In the genomic region with DNA sequence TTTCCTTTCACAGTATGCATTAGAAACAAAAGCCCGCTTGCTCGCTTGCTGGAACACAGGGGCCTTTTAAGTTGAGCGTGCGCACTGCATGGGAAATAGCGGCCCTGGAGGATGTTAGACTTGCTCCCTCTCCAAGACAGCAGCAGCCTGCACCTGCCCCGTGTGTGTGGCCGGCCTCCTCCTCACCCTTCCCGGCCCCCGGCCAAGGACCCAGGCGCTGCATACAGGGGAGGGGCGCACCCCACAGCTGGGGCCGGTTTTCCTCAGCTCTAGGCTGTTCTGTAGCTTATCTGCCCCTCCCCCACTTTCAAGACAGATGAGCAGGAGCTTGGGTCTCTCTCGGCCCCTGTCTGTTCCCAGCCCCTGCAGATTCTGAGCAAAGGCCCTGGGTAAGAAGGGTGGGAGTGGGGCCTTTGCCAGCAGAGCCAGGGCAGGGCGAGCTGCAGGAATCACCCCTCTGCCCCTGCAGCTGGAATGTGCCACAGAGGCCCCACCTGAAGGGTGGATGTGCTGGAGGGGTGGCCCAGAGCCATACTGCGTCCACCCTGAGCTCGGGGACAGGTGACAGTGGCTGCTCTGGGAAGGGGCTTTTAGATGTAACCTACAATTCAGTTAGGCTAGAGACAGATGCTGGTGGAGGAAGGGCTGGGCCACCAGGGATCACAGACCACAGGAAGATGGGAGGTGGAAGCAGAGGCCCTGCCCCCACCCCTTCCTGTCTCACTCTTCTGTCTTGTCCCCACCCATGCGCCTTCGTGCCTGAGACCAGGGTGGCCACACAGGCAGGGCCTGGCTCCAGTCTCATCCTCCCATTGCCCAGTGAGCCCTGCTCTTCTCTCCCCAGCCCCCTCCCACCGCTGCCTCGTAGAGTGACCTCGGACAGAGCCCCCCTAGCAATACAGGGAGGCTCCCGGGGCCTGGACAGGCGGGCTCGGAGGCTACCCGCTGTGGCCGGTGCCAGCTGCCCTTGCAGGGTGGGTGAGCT, we compare ENCODE assay signal across 12 cellular contexts.
DNase-seq lines count a peak whose midpoint lies in the region; ATAC-seq, FAIRE-seq and TF ChIP-seq lines count a peak whose summit lies in the region.
"Had no signal": no experiment of that assay in that cellular context is flagged by ENCODE, and none has a peak within 500 bp of the region (broad histone marks: within the 10 kb centered on the region; RNA-seq: fewer than 3 reads in every experiment).

No MANE protein-coding gene starts in this region.

- H3K4me3 ChIP-seq in right lobe of liver (no peak overlapping the region), HepG2 (replicated peaks in 1 of 3; ENCODE audit: insufficient read depth in 1 of 3, low read depth in 2 of 3, low read length in 3 of 3) (no peak overlapping the region), mesendoderm (ENCODE audit: low read length) (no peak overlapping the region)

- TF ChIP-seq CTCF in right lobe of liver (IDR thresholded peaks at IDR 0.05) (no peak), HepG2 (CRISPR knock-in tag; IDR thresholded peaks at IDR 0.05) (no peak)

- no peak overlapping the region for H3K4me3 Mint-ChIP-seq in activated CD4-positive, alpha-beta memory T cell treated with anti-CD3 and anti-CD28 coated beads for 36 hours

- H2BK15ac ChIP-seq in mesendoderm (replicated peaks; ENCODE audit: low read depth), result no peak overlapping the region

- H3K9ac ChIP-seq in HepG2 (ENCODE audit: insufficient read depth, low read depth, low read length), result no peak overlapping the region
- H3K9ac ChIP-seq in mesendoderm (ENCODE audit: low read length), result peak overlapping the region; percentile 27

- H3K9me3 ChIP-seq in right lobe of liver (no peaks in the 10 kb centered on the region), HepG2 (ENCODE audit: low read length) (no peaks in the 10 kb centered on the region)

- H4K20me1 ChIP-seq in HepG2 (ENCODE audit: insufficient read depth, low read length), result no peaks in the 10 kb centered on the region

- H3K27ac Mint-ChIP-seq in activated CD4-positive, alpha-beta memory T cell treated with anti-CD3 and anti-CD28 coated beads for 36 hours, result no peak overlapping the region

- H2BK120ac ChIP-seq in mesendoderm (ENCODE audit: low read depth, low read length), result no peak overlapping the region

- ATAC-seq in right lobe of liver, result no peak
- ATAC-seq in HepG2, result no peak

- H3K4me1 ChIP-seq in right lobe of liver, result no peaks in the 10 kb centered on the region
- no peaks in the 10 kb centered on the region for H3K4me1 ChIP-seq in HepG2 (ENCODE audit: insufficient read depth, low read length)
- peaks cover 5% of the 10 kb centered on the region for H3K4me1 ChIP-seq in mesendoderm (ENCODE audit: control insufficient read depth, low read depth, low read length)

- peak in 2 of 3 donors; percentile 37 to 44 for DNase-seq in right lobe of liver
- no peak for DNase-seq in HepG2 (ENCODE audit: low spot score)
- DNase-seq in activated CD4-positive, alpha-beta memory T cell treated with anti-CD3 and anti-CD28 coated beads for 36 hours, result peak; percentile 5
- peak; percentile 42 for DNase-seq in mesendoderm
- no peak for DNase-seq in NK-92 (lab: John Stamatoyannopoulos, UW; ENCODE audit: unreplicated experiment)
- DNase-seq in epidermal melanocyte (ENCODE audit: insufficient read length, low spot score), result no peak
- DNase-seq in effector CD8-positive, alpha-beta T cell (lab: John Stamatoyannopoulos, UW), result no peak
- DNase-seq in central memory CD4-positive, alpha-beta T cell, result no peak
- DNase-seq: activated CD4-positive, alpha-beta T cell treated with anti-CD3 and anti-CD28 coated beads, Interleukin-2, amount 50 U/mL, for 4 hours; NCI-H2029 treated with DMSO at 0.1 percent for 48 hours had no signal

- H3K4ac ChIP-seq in mesendoderm (ENCODE audit: low read depth, low read length), result no peak overlapping the region

- no peaks in the 10 kb centered on the region for H3K4me1 Mint-ChIP-seq in activated CD4-positive, alpha-beta memory T cell treated with anti-CD3 and anti-CD28 coated beads for 36 hours (ENCODE audit: low read depth)

- 96% methylated on average over 5 of the region's 26 CpGs for WGBS in right lobe of liver (ENCODE audit: insufficient coverage, low coverage, low lambda C conversion rate, missing lambda C conversion rate)
- WGBS in HepG2 (ENCODE audit: low lambda C conversion rate), result 97% methylated on average over 14 of the region's 26 CpGs
- no CpG with 5 or more reads among the region's 26 CpGs for whole genome bisulfite sequencing in mesendoderm (ENCODE audit: extremely low coverage, insufficient coverage, low lambda C conversion rate)

- FAIRE-seq in HepG2 (lab: Jason Lieb, UNC), result no peak
- FAIRE-seq: islet of Langerhans had no signal

- H3K23ac ChIP-seq in mesendoderm (ENCODE audit: low read length), result no peak overlapping the region

- H3K27me3 ChIP-seq in right lobe of liver (no peaks in the 10 kb centered on the region), HepG2 (ENCODE audit: control insufficient read depth in 1 of 2, insufficient read depth in 2 of 2, low read length in 2 of 2) (no peaks in the 10 kb centered on the region), mesendoderm (ENCODE audit: insufficient read depth, low read length, poor library complexity) (no peaks in the 10 kb centered on the region)

- TF ChIP-seq RAD21 in HepG2 (CRISPR knock-in tag; IDR thresholded peaks at IDR 0.05), result no peak

- no TSS peak for BruUV-seq in HepG2 (replicated peaks; lab: Mats Ljungman, UMichigan)

- peaks cover 7% of the 10 kb centered on the region for H3K27me3 Mint-ChIP-seq in activated CD4-positive, alpha-beta memory T cell treated with anti-CD3 and anti-CD28 coated beads for 36 hours

- H3K27ac ChIP-seq in right lobe of liver, result no peak overlapping the region
- no peak overlapping the region for H3K27ac ChIP-seq in HepG2 (ENCODE audit: extremely low read length, insufficient read depth, low read length)
- no peak overlapping the region for H3K27ac ChIP-seq in mesendoderm (ENCODE audit: low read depth, low read length)
- H3K27ac ChIP-seq: C4-2B had no signal

- TF ChIP-seq EP300 in HepG2 (IDR thresholded peaks at IDR 0.05; ENCODE audit: low read depth in 2 of 2, low read length in 2 of 2) (no peak), HepG2 (CRISPR knock-in tag; IDR thresholded peaks at IDR 0.05; ENCODE audit: borderline replicate concordance) (no peak)

- POLR2A ChIA-PET in HepG2 (lab: Yijun Ruan, JAX), result no interaction called here
- POLR2A ChIA-PET in activated CD4-positive, alpha-beta memory T cell treated with anti-CD3 and anti-CD28 coated beads for 36 hours (lab: Charles Lee), result no interaction called here

- no peak overlapping the region for H2AFZ ChIP-seq in HepG2 (ENCODE audit: low read length)

- CTCF ChIA-PET in HepG2 (lab: Yijun Ruan, JAX; ENCODE audit: low intra/inter-chr PET ratio, low total read pairs), result no interaction called here
- CTCF ChIA-PET in activated CD4-positive, alpha-beta memory T cell treated with anti-CD3 and anti-CD28 coated beads for 36 hours (lab: Charles Lee), result no interaction called here

- in situ Hi-C loops in HepG2 (cut with HindIII; ENCODE audit: extremely low pct_ligation_motif_present, low pct_unique_long_range_greater_than_20kb), result no loop called here

- peaks cover 0 to 17% (median 6%) of the 10 kb centered on the region in 4 donors for H3K36me3 ChIP-seq in right lobe of liver
- H3K36me3 ChIP-seq in HepG2 (replicated peaks in 1 of 2; ENCODE audit: control insufficient read depth in 1 of 2, insufficient read depth in 2 of 2, low read length in 2 of 2), result peaks cover 32 to 40% of the 10 kb centered on the region in 2 experiments; a peak in 4 of 5 replicates
- H3K36me3 ChIP-seq in mesendoderm (ENCODE audit: control insufficient read depth, insufficient read depth, low read length), result no peaks in the 10 kb centered on the region

- no peak overlapping the region for H3K4me2 ChIP-seq in HepG2 (ENCODE audit: low read depth, low read length)
- no peak overlapping the region for H3K4me2 ChIP-seq in mesendoderm (ENCODE audit: low read length)

- H4K5ac ChIP-seq in mesendoderm (ENCODE audit: low read length), result no peak overlapping the region

- peak overlapping the region; percentile 44 for H3K56ac ChIP-seq in mesendoderm (ENCODE audit: low read length)

- H3K79me2 ChIP-seq in HepG2 (ENCODE audit: insufficient read depth, low read length) (no peaks in the 10 kb centered on the region), mesendoderm (ENCODE audit: control insufficient read depth, insufficient read depth, low read length) (no peaks in the 10 kb centered on the region)

- H3K9me3 Mint-ChIP-seq in activated CD4-positive, alpha-beta memory T cell treated with anti-CD3 and anti-CD28 coated beads for 36 hours, result no peaks in the 10 kb centered on the region

- H3K18ac ChIP-seq in mesendoderm (ENCODE audit: low read length), result no peak overlapping the region

- intact Hi-C loops in right lobe of liver (cut with DNase I), result no loop called here
- intact Hi-C loops in HepG2 (cut with micrococcal nuclease; ENCODE audit: unreplicated experiment), result no loop called here
- intact Hi-C loops in activated CD4-positive, alpha-beta memory T cell treated with anti-CD3 and anti-CD28 coated beads for 36 hours (cut with micrococcal nuclease), result no loop called here

- no peak overlapping the region for H4K8ac ChIP-seq in mesendoderm (ENCODE audit: low read depth, low read length)

- no peaks in the 10 kb centered on the region for H3K79me1 ChIP-seq in mesendoderm (ENCODE audit: low read length)

- peak overlapping the region; percentile 50 for H2BK5ac ChIP-seq in mesendoderm (ENCODE audit: low read length)

- no peak for TF ChIP-seq POLR2A in right lobe of liver (IDR thresholded peaks at IDR 0.05)
- TF ChIP-seq POLR2A in HepG2 (IDR thresholded peaks at IDR 0.05; ENCODE audit: insufficient read depth in 1 of 2, low read depth in 2 of 2, low read length in 2 of 2), result no peak

- H2AK5ac ChIP-seq in mesendoderm (ENCODE audit: low read length), result no peak overlapping the region

- no peaks in the 10 kb centered on the region for H3K36me3 Mint-ChIP-seq in activated CD4-positive, alpha-beta memory T cell treated with anti-CD3 and anti-CD28 coated beads for 36 hours

TF ChIP-seq in HepG2, 621 proteins besides CTCF, POLR2A, EP300 and RAD21 (continues in another document):
- TF ChIP-seq, protein P1, sequence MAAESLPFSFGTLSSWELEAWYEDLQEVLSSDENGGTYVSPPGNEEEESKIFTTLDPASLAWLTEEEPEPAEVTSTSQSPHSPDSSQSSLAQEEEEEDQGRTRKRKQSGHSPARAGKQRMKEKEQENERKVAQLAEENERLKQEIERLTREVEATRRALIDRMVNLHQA (CRISPR knock-in tag; IDR thresholded peaks at IDR 0.05), result no peak
- no peak for TF ChIP-seq STAG1 (CRISPR knock-in tag; IDR thresholded peaks at IDR 0.05)
- TF ChIP-seq, protein P2, sequence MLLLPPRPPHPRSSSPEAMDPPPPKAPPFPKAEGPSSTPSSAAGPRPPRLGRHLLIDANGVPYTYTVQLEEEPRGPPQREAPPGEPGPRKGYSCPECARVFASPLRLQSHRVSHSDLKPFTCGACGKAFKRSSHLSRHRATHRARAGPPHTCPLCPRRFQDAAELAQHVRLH (CRISPR knock-in tag; IDR thresholded peaks at IDR 0.05; ENCODE audit: borderline replicate concordance, low read depth), result no peak
- no peak for TF ChIP-seq ZNF3 (CRISPR knock-in tag; IDR thresholded peaks at IDR 0.05)
- TF ChIP-seq NR2F2 (IDR thresholded peaks at IDR 0.05; ENCODE audit: borderline replicate concordance, low read depth), result no peak
- no peak for TF ChIP-seq KDM2A (CRISPR knock-in tag; IDR thresholded peaks at IDR 0.05; ENCODE audit: borderline replicate concordance, low read depth)

Comparison
In these comparisons a context has a peak if more than half of its experiments do, and no peak if none do; other contexts are left out.
1. DNase-seq: peak in right lobe of liver (2 of 3), activated CD4-positive, alpha-beta memory T cell treated with anti-CD3 and anti-CD28 coated beads for 36 hours (single experiment) and mesendoderm (single experiment); none in HepG2 (single experiment), NK-92 (single experiment), epidermal melanocyte (single experiment), effector CD8-positive, alpha-beta T cell (single experiment) and central memory CD4-positive, alpha-beta T cell (single experiment).